ENCODE assay signal across 17 cellular contexts in the genomic region with DNA sequence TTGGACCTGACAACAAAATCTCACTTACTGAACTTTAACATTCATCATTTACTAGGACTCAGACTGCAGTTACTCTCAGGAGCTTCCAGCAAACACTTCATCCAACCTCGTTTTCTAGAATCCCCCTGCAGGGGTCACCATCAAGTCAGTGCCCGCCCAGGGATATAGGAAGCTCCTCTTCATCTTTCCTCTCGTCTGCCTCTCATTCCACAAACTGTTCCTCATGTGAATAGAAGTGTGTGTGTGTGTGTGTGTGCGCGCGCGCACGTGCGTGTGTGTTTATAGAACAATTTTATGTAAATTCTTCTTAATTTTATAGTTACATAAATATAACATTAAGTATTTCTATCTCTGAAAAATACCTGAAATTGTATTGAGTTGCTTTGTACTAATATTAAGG. TPM values are rescaled to one million over a fixed set of nuclear protein-coding genes. Genes with fewer than 3 reads are reported as not detected.
DNase-seq lines count a peak whose midpoint lies in the region; TF ChIP-seq lines count a peak whose summit lies in the region.
"Had no signal": no experiment of that assay in that cellular context is flagged by ENCODE, and none has a peak within 500 bp of the region (broad histone marks: within the 10 kb centered on the region; RNA-seq: fewer than 3 reads in every experiment).

No MANE protein-coding gene starts in this region.

- no peak overlapping the region for H3K9ac ChIP-seq in endodermal cell (ENCODE audit: extremely low read depth, low read length, poor library complexity, severe bottlenecking)

- H3K9me3 ChIP-seq in OCI-LY7 (ENCODE audit: low read length) (no peaks in the 10 kb centered on the region), endodermal cell (ENCODE audit: control insufficient read depth, low read length) (peaks cover 4% of the 10 kb centered on the region), prostate gland (no peaks in the 10 kb centered on the region)
- H3K9me3 ChIP-seq: thyroid gland had no signal

- H3K27ac Mint-ChIP-seq in endodermal cell (no peak overlapping the region), neural crest cell (ENCODE audit: unreplicated experiment) (no peak overlapping the region)

- TF ChIP-seq POLR2A in prostate gland (IDR thresholded peaks at IDR 0.05): no peak

- H3K27me3 ChIP-seq in endodermal cell (ENCODE audit: control insufficient read depth, insufficient read depth, low read length, poor library complexity, severe bottlenecking) (no peaks in the 10 kb centered on the region), prostate gland (replicated peaks; ENCODE audit: insufficient read depth) (no peaks in the 10 kb centered on the region)
- H3K27me3 ChIP-seq: thyroid gland had no signal

- intact Hi-C loops in OCI-LY7 (cut with micrococcal nuclease; ENCODE audit: unreplicated experiment) (loop anchor here (1.0 kb wide), 1 partner anchor 67 kb away; no protein-coding TSS in a partner anchor), prostate gland (cut with DNase I) (no loop called here)

- H3K4me3 ChIP-seq in OCI-LY7 (ENCODE audit: low read depth, low read length, poor library complexity, severe bottlenecking): no peak overlapping the region
- H3K4me3 ChIP-seq in endodermal cell (ENCODE audit: low read length): no peak overlapping the region
- no peak overlapping the region for H3K4me3 ChIP-seq in prostate gland
- H3K4me3 ChIP-seq: thyroid gland had no signal

- POLR2A ChIA-PET in OCI-LY7 (lab: Charles Lee): no interaction called here

- H3K9me2 ChIP-seq in OCI-LY7 (ENCODE audit: insufficient read depth, low read length): no peaks in the 10 kb centered on the region

- BruUV-seq in OCI-LY7 (replicated peaks; lab: Mats Ljungman, UMichigan): no TSS peak

- H2AFZ ChIP-seq in OCI-LY7 (ENCODE audit: low read length): no peak overlapping the region

- no peaks in the 10 kb centered on the region for H3K36me3 ChIP-seq in OCI-LY7 (ENCODE audit: insufficient read depth, low read length)
- no peaks in the 10 kb centered on the region for H3K36me3 ChIP-seq in endodermal cell (ENCODE audit: control insufficient read depth, insufficient read depth, low read length)
- no peaks in the 10 kb centered on the region for H3K36me3 ChIP-seq in prostate gland
- H3K36me3 ChIP-seq: thyroid gland had no signal

- H3K4me3 Mint-ChIP-seq in endodermal cell (no peak overlapping the region), neural crest cell (no peak overlapping the region)

- no peaks in the 10 kb centered on the region for H3K27me3 Mint-ChIP-seq in endodermal cell (ENCODE audit: insufficient read depth)
- H3K27me3 Mint-ChIP-seq in neural crest cell (ENCODE audit: low read depth): no peaks in the 10 kb centered on the region

- peaks cover 5% of the 10 kb centered on the region for H3K9me3 Mint-ChIP-seq in endodermal cell
- peaks cover 7% of the 10 kb centered on the region for H3K9me3 Mint-ChIP-seq in neural crest cell

- no peaks in the 10 kb centered on the region for H4K20me1 ChIP-seq in OCI-LY7 (ENCODE audit: insufficient read depth, low read length)

- H3K4me1 ChIP-seq in OCI-LY7 (ENCODE audit: insufficient read depth, low read length, poor library complexity, severe bottlenecking) (no peaks in the 10 kb centered on the region), endodermal cell (ENCODE audit: control insufficient read depth, insufficient read depth, low read length) (no peaks in the 10 kb centered on the region), prostate gland (replicated peaks) (no peaks in the 10 kb centered on the region)
- H3K4me1 ChIP-seq: thyroid gland had no signal

- H3K4me2 ChIP-seq in OCI-LY7 (ENCODE audit: low read length): no peak overlapping the region

- DNase-seq in NCI-H1694 (lab: John Stamatoyannopoulos, UW) (peak; percentile 11), NCI-H1694 treated with DMSO at 0.1 percent for 48 hours (lab: John Stamatoyannopoulos, UW) (no peak), OCI-LY7 (ENCODE audit: low spot score) (no peak), endodermal cell (peak; percentile 82), neural crest cell (ENCODE audit: low read depth, low spot score) (no peak), prostate gland (ENCODE audit: low spot score) (no peak), GOT3 (lab: John Stamatoyannopoulos, UW) (no peak), NCI-H774 (lab: John Stamatoyannopoulos, UW) (no peak)
- DNase-seq: 8988T; activated CD4-positive, alpha-beta T cell treated with anti-CD3 and anti-CD28 coated beads, Interleukin-2, amount 50 U/mL, for 48 hours; activated effector memory CD4-positive, alpha-beta T cell treated with Interleukin-2 at 50 U/mL for 16 hours; NCI-H1092; NCI-H446; RPMI8226; stimulated activated CD4-positive, alpha-beta T cell treated with anti-CD3 and anti-CD28 coated beads, Interleukin-15, amount 100 ng/mL, for 24 hours; T-helper 2 cell; thyroid gland had no signal

- no peak overlapping the region for H3K27ac ChIP-seq in OCI-LY7 (ENCODE audit: low read depth, low read length, poor library complexity, severe bottlenecking)
- no peak overlapping the region for H3K27ac ChIP-seq in endodermal cell (ENCODE audit: low read depth, low read length)
- no peak overlapping the region for H3K27ac ChIP-seq in prostate gland
- H3K27ac ChIP-seq: thyroid gland had no signal

- CTCF ChIA-PET in OCI-LY7 (lab: Charles Lee; ENCODE audit: unreplicated experiment): interaction anchor here (0.6 kb wide), 1 partner anchor 12 kb away, joined by 3 read pairs; no protein-coding TSS in a partner anchor

- H3K36me3 Mint-ChIP-seq in endodermal cell (ENCODE audit: low read depth) (no peaks in the 10 kb centered on the region), neural crest cell (ENCODE audit: low read depth) (no peaks in the 10 kb centered on the region)

- H3K79me2 ChIP-seq in OCI-LY7 (ENCODE audit: insufficient read depth, low read depth, low read length): no peaks in the 10 kb centered on the region

- 26% methylated on average over 2 of the region's 9 CpGs; no CpG with 5 or more reads in 1 of the 2 experiments for WGBS in endodermal cell (ENCODE audit: insufficient coverage in 1 of 2, insufficient read length in 1 of 2), 2 experiments
- 77% methylated on average over 9 of the region's 9 CpGs for whole genome bisulfite sequencing in prostate gland

- H3K4me1 Mint-ChIP-seq in endodermal cell: peaks cover 19% of the 10 kb centered on the region
- H3K4me1 Mint-ChIP-seq in neural crest cell: peaks cover 8% of the 10 kb centered on the region

- TF ChIP-seq CTCF in OCI-LY7 (conservative IDR thresholded peaks at IDR 0.05; ENCODE audit: low read length) (peak; percentile 25; the same call in 1 of the 2 replicates), endodermal cell (conservative IDR thresholded peaks at IDR 0.05) (peak; percentile 72), neural crest cell (conservative IDR thresholded peaks at IDR 0.05) (peak; percentile 21), prostate gland (IDR thresholded peaks at IDR 0.05) (no peak)

RNA-seq across cellular contexts. Expression of gene ABCD3, which starts 21.8 kb away (rescaled TPM):
- 18.3 and 21.1 TPM in 2 replicates for total RNA-seq in OCI-LY7 (2014; rRNA removed; shearing (Covaris generic))
- total RNA-seq in OCI-LY7 (2022) (33.8 and 36.5 TPM in 2 replicates), endodermal cell (10 to 100 TPM; 28.1 to 33.3 TPM), neural crest cell (35.0 and 36.4 TPM in 2 replicates), prostate gland (10 to 100 TPM; 35.5 to 38.5 TPM)
- polyA plus RNA-seq in endodermal cell (2013, experiment 1 of 2): 33.4 TPM
- polyA plus RNA-seq in endodermal cell (2013, experiment 2 of 2): 34.6 TPM

Comparison
In these comparisons a context has a peak if more than half of its experiments do, and no peak if none do; other contexts are left out.
1. DNase-seq: peak in NCI-H1694 (single experiment) and endodermal cell (single experiment); none in NCI-H1694 treated with DMSO at 0.1 percent for 48 hours (single experiment), OCI-LY7 (single experiment), neural crest cell (single experiment), prostate gland (single experiment), GOT3 (single experiment) and NCI-H774 (single experiment).
2. CTCF ChIP-seq: peak in OCI-LY7 (single experiment), endodermal cell (single experiment) and neural crest cell (single experiment); none in prostate gland (0 of 4).